In the genomic region with DNA sequence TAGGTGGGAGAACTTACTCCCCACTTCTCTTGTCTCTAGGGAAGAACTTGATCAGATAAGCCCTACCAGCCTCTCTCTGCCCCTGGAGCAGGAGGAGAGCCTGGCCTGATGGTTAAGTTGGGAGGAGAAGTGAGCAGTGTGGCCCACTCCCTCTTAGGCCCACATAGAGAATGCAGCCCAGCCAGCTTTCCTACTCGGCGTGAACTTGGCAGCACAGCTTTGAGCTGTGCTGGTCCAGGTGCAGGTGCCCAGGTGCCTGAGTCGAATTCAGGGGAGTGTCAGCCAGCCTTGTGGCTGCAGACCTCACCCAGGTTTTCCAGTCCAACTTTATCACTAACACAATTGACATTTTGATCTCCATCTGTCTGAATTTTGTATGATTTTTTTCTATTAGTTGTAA, we compare ENCODE assay signal across 18 cellular contexts.
DNase-seq lines count a peak whose midpoint lies in the region; ATAC-seq and TF ChIP-seq lines count a peak whose summit lies in the region.
"Had no signal": no experiment of that assay in that cellular context is flagged by ENCODE, and none has a peak within 500 bp of the region (broad histone marks: within the 10 kb centered on the region; RNA-seq: fewer than 3 reads in every experiment).

No MANE protein-coding gene starts in this region.

- no CpG with 5 or more reads among the region's 3 CpGs for WGBS in neuronal stem cell (ENCODE audit: extremely low coverage in 2 of 2, insufficient read length in 2 of 2, insufficient replicate concordance in 1 of 2), 2 donors
- WGBS in lower leg skin, 2 donors = 58 to 84% methylated on average over 3 of the region's 3 CpGs

- no peaks in the 10 kb centered on the region for H3K79me1 ChIP-seq in neuronal stem cell (ENCODE audit: low read depth, low read length)

- no peak overlapping the region for H3K9ac ChIP-seq in neuronal stem cell (ENCODE audit: low read depth, low read length, poor library complexity)
- H3K9ac ChIP-seq: KMS-11 had no signal

- no peak for TF ChIP-seq CTCF in upper lobe of right lung (IDR thresholded peaks at IDR 0.05)
- no peak for TF ChIP-seq CTCF in lower leg skin (IDR thresholded peaks at IDR 0.05)

- H3K4ac ChIP-seq in neuronal stem cell (ENCODE audit: low read length) = no peak overlapping the region

- no peak overlapping the region for H2BK120ac ChIP-seq in neuronal stem cell (ENCODE audit: low read depth, low read length)

- no peak overlapping the region for H4K91ac ChIP-seq in neuronal stem cell (ENCODE audit: low read depth, low read length, poor library complexity)

- no peak overlapping the region for H2BK15ac ChIP-seq in neuronal stem cell (ENCODE audit: low read length)

- DNase-seq in ELF-1 (ENCODE audit: low read depth, low spot score) = peak; percentile 2
- DNase-seq in NCI-H69 (lab: John Stamatoyannopoulos, UW) = peak; percentile 5
- no peak for DNase-seq in neuronal stem cell (ENCODE audit: low spot score)
- DNase-seq in upper lobe of right lung = no peak
- DNase-seq in lower leg skin (ENCODE audit: low spot score in 2 of 2) = no peak
- DNase-seq in stimulated activated CD4-positive, alpha-beta T cell treated with anti-CD3 and anti-CD28 coated beads, Interleukin-4, amount 100 ng/mL, for 4 hours = no peak
- DNase-seq: AML-193; Caco-2; CD4-positive, alpha-beta T cell; DND-41; EL; GDM1; H9 had no signal

- H3K4me1 ChIP-seq in neuronal stem cell (ENCODE audit: control insufficient read depth in 2 of 2, insufficient read depth in 1 of 2, low read depth in 1 of 2, low read length in 2 of 2) (peaks cover 0 to 3% of the 10 kb centered on the region in 2 donors), upper lobe of right lung (no peaks in the 10 kb centered on the region)
- H3K4me1 ChIP-seq: A549, Caco-2 had no signal

- ATAC-seq in upper lobe of right lung (peak; percentile 21), GM19035 (IDR thresholded peaks at IDR 0.05; ENCODE audit: unreplicated experiment) (no peak)
- ATAC-seq: A549 had no signal

- no peaks in the 10 kb centered on the region for H3K9me3 ChIP-seq in neuronal stem cell (replicated peaks in 1 of 2; ENCODE audit: control insufficient read depth in 2 of 2, insufficient read depth in 1 of 2, low read depth in 1 of 2, low read length in 2 of 2)
- H3K9me3 ChIP-seq in upper lobe of right lung = no peaks in the 10 kb centered on the region
- H3K9me3 ChIP-seq: A549, Caco-2 had no signal

- H2BK12ac ChIP-seq in neuronal stem cell (ENCODE audit: low read length) = no peak overlapping the region

- H3K36me3 ChIP-seq in neuronal stem cell (replicated peaks in 1 of 2; ENCODE audit: control insufficient read depth in 2 of 2, insufficient read depth in 2 of 2, low read length in 2 of 2) (no peaks in the 10 kb centered on the region), upper lobe of right lung (no peaks in the 10 kb centered on the region)

- H3K4me2 ChIP-seq in neuronal stem cell (ENCODE audit: insufficient read depth, low read length, poor library complexity, severe bottlenecking) = no peak overlapping the region
- H3K4me2 ChIP-seq: A549, KMS-11 had no signal

- intact Hi-C loops in upper lobe of right lung (cut with DNase I) (no loop called here), lower leg skin (cut with DNase I; ENCODE audit: low total_unique reads) (loop anchor here (5.0 kb wide), 1 partner anchor 870 kb away; no protein-coding TSS in a partner anchor)

- no peak overlapping the region for H3K27ac ChIP-seq in neuronal stem cell (replicated peaks; ENCODE audit: low read length)
- no peak overlapping the region for H3K27ac ChIP-seq in upper lobe of right lung
- H3K27ac ChIP-seq: 22Rv1, A549, C4-2B, KMS-11 had no signal

- no peak overlapping the region for H2AK5ac ChIP-seq in neuronal stem cell (ENCODE audit: low read depth, low read length)

- no peak for TF ChIP-seq POLR2A in lower leg skin (IDR thresholded peaks at IDR 0.05)

- no peak overlapping the region for H3K23ac ChIP-seq in neuronal stem cell (ENCODE audit: low read depth, low read length, poor library complexity)

- H3K18ac ChIP-seq in neuronal stem cell (ENCODE audit: low read length) = peak overlapping the region; percentile 67

- H3K27me3 ChIP-seq in neuronal stem cell (ENCODE audit: control insufficient read depth in 3 of 3, insufficient read depth in 3 of 3, low read depth in 1 of 3, low read length in 3 of 3) (no peaks in the 10 kb centered on the region), upper lobe of right lung (no peaks in the 10 kb centered on the region)

- no peak overlapping the region for H2AFZ ChIP-seq in neuronal stem cell (ENCODE audit: low read length)

- H2BK5ac ChIP-seq in neuronal stem cell (ENCODE audit: low read length) = no peak overlapping the region

- H3K4me3 ChIP-seq in neuronal stem cell (ENCODE audit: low read length in 2 of 2) (no peak overlapping the region), upper lobe of right lung (no peak overlapping the region), lower leg skin (ENCODE audit: low read depth, poor library complexity, severe bottlenecking) (no peak overlapping the region)
- H3K4me3 ChIP-seq: A549 had no signal

- H3K14ac ChIP-seq in neuronal stem cell (ENCODE audit: low read length) = no peak overlapping the region

- no peak overlapping the region for H4K8ac ChIP-seq in neuronal stem cell (ENCODE audit: low read depth, low read length)

Comparison
In these comparisons a context has a peak if more than half of its experiments do, and no peak if none do; other contexts are left out.
1. DNase-seq: peak in ELF-1 (single experiment) and NCI-H69 (single experiment); none in neuronal stem cell (single experiment), upper lobe of right lung (single experiment), lower leg skin (0 of 2) and stimulated activated CD4-positive, alpha-beta T cell treated with anti-CD3 and anti-CD28 coated beads, Interleukin-4, amount 100 ng/mL, for 4 hours (0 of 2).